Comparison of ENCODE assay signal across 11 cellular contexts in the genomic region with DNA sequence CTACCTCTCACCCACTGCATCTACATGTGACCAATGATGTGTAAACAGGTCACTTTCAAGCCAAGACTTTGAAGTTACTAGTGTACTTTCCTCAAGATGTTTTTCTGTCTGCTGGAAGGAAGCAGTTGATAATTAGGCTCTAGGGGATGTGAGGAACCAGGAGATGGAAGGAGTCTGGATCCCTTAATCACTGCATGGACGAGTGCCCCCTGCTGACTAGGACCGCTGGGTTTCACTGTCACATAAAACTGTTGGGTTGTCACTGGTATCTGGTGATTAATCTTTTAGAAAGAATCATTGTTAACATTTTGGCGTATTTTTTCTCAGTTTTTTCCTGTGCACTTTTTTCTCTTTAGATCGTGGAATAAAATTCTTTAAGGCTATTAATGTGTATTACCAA.
DNase-seq lines count a peak whose midpoint lies in the region; ATAC-seq, FAIRE-seq and TF ChIP-seq lines count a peak whose summit lies in the region.
"Had no signal": no experiment of that assay in that cellular context is flagged by ENCODE, and none has a peak within 500 bp of the region (broad histone marks: within the 10 kb centered on the region; RNA-seq: fewer than 3 reads in every experiment).

No MANE protein-coding gene starts in this region.

- no peaks in the 10 kb centered on the region for H3K4me1 ChIP-seq in A549
- H3K4me1 ChIP-seq: HAP-1 had no signal

- no peak for TF ChIP-seq EP300 in A549 (IDR thresholded peaks at IDR 0.05)

- ATAC-seq in A549 (peak; percentile 47 to 67; a peak in 2 of 6 replicates), SK-N-SH treated with all-trans-retinoic acid at 6 μM for 48 hours (peak; percentile 54), HG03025 (IDR thresholded peaks at IDR 0.05; ENCODE audit: low FRiP score, unreplicated experiment) (no peak)
- ATAC-seq: activated T-cell treated with anti-CD3 and anti-CD28 coated beads, Interleukin-2, amount 50 U/mL, for 4 hours had no signal

- no peak overlapping the region for H3K4me2 ChIP-seq in A549

- H3K9me3 ChIP-seq in A549 = no peaks in the 10 kb centered on the region
- H3K9me3 ChIP-seq: HAP-1 had no signal

- no peak for TF ChIP-seq POLR2A in A549 (IDR thresholded peaks at IDR 0.05; ENCODE audit: low read length)

- intact Hi-C loops in head of caudate nucleus (cut with DNase I) = no loop called here

- H3K4me3 ChIP-seq in A549 = no peak overlapping the region
- H3K4me3 ChIP-seq: HAP-1 had no signal

- peak; percentile 20; the same call in 1 of the 3 replicates for TF ChIP-seq CTCF in A549 (IDR thresholded peaks at IDR 0.05)
- peak; percentile 35; the same call in 2 of the 3 replicates for TF ChIP-seq CTCF in GM12872 (IDR thresholded peaks at IDR 0.05; ENCODE audit: insufficient read depth, low read depth, low read length)

- CTCF ChIA-PET in A549 (lab: Yijun Ruan, JAX) = interaction anchor here (0.5 to 2.4 kb wide), 2 partner anchors 15 to 374 kb away, joined by 4 to 6 read pairs; no protein-coding TSS in a partner anchor

- H3K27ac ChIP-seq in A549 = no peak overlapping the region

- FAIRE-seq in A549 (lab: Jason Lieb, UNC) = no peak
- FAIRE-seq: G401.6 had no signal

- peak; percentile 24 to 49; a peak in 3 of 5 replicates for TF ChIP-seq RAD21 in A549 (conservative IDR thresholded peaks at IDR 0.05 in 1 of 2, IDR thresholded peaks at IDR 0.05 in 1 of 2)

- WGBS in A549 (ENCODE audit: missing lambda C conversion rate) = 16% methylated on average over 4 of the region's 4 CpGs

- POLR2A ChIA-PET in A549 (lab: Yijun Ruan, JAX) = no interaction called here

- DNase-seq in A549 (ENCODE audit: low read depth in 1 of 2, low spot score in 1 of 2) (peak in 1 of 2 experiments; percentile 29), head of caudate nucleus (peak in 39 of 42 donors; percentile 16 to 88 (median 55)), cerebellar nuclear complex (lab: John Stamatoyannopoulos, UW) (no peak), NCI-H1105 (lab: John Stamatoyannopoulos, UW) (no peak), NCI-H1436 (lab: John Stamatoyannopoulos, UW) (no peak)
- DNase-seq: activated T-cell treated with anti-CD3 and anti-CD28 coated beads, Interleukin-2, amount 50 U/mL, for 4 hours had no signal

TF ChIP-seq in A549, 52 proteins besides CTCF, POLR2A, EP300 and RAD21:
- TF ChIP-seq, protein P1, sequence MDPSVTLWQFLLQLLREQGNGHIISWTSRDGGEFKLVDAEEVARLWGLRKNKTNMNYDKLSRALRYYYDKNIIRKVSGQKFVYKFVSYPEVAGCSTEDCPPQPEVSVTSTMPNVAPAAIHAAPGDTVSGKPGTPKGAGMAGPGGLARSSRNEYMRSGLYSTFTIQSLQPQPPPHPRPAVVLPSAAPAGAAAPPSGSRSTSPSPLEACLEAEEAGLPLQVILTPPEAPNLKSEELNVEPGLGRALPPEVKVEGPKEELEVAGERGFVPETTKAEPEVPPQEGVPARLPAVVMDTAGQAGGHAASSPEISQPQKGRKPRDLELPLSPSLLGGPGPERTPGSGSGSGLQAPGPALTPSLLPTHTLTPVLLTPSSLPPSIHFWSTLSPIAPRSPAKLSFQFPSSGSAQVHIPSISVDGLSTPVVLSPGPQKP (IDR thresholded peaks at IDR 0.05; ENCODE audit: low read depth, low read length) = no peak
- 0 out of 3 replicates have a peak, but pooled peaks have one; percentile 21 for TF ChIP-seq SMC3 (IDR thresholded peaks at IDR 0.05)

TF ChIP-seq in SK-N-SH treated with all-trans-retinoic acid at 6 μM for 48 hours, 23 proteins besides CTCF, POLR2A, EP300 and RAD21:
- TF ChIP-seq, protein P2, sequence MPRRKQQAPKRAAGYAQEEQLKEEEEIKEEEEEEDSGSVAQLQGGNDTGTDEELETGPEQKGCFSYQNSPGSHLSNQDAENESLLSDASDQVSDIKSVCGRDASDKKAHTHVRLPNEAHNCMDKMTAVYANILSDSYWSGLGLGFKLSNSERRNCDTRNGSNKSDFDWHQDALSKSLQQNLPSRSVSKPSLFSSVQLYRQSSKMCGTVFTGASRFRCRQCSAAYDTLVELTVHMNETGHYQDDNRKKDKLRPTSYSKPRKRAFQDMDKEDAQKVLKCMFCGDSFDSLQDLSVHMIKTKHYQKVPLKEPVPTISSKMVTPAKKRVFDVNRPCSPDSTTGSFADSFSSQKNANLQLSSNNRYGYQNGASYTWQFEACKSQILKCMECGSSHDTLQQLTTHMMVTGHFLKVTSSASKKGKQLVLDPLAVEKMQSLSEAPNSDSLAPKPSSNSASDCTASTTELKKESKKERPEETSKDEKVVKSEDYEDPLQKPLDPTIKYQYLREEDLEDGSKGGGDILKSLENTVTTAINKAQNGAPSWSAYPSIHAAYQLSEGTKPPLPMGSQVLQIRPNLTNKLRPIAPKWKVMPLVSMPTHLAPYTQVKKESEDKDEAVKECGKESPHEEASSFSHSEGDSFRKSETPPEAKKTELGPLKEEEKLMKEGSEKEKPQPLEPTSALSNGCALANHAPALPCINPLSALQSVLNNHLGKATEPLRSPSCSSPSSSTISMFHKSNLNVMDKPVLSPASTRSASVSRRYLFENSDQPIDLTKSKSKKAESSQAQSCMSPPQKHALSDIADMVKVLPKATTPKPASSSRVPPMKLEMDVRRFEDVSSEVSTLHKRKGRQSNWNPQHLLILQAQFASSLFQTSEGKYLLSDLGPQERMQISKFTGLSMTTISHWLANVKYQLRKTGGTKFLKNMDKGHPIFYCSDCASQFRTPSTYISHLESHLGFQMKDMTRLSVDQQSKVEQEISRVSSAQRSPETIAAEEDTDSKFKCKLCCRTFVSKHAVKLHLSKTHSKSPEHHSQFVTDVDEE (CRISPR knock-in tag; IDR thresholded peaks at IDR 0.05) = no peak
- no peak for TF ChIP-seq TCF4 (CRISPR knock-in tag; IDR thresholded peaks at IDR 0.05; ENCODE audit: borderline replicate concordance)
- no peak for TF ChIP-seq PPARA (CRISPR knock-in tag; IDR thresholded peaks at IDR 0.05; ENCODE audit: borderline replicate concordance)
- TF ChIP-seq ZNF70 (CRISPR knock-in tag; IDR thresholded peaks at IDR 0.05) = no peak
- TF ChIP-seq, protein P3, sequence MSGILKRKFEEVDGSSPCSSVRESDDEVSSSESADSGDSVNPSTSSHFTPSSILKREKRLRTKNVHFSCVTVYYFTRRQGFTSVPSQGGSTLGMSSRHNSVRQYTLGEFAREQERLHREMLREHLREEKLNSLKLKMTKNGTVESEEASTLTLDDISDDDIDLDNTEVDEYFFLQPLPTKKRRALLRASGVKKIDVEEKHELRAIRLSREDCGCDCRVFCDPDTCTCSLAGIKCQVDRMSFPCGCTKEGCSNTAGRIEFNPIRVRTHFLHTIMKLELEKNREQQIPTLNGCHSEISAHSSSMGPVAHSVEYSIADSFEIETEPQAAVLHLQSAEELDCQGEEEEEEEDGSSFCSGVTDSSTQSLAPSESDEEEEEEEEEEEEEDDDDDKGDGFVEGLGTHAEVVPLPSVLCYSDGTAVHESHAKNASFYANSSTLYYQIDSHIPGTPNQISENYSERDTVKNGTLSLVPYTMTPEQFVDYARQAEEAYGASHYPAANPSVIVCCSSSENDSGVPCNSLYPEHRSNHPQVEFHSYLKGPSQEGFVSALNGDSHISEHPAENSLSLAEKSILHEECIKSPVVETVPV (CRISPR knock-in tag; IDR thresholded peaks at IDR 0.05) = no peak
- TF ChIP-seq TOX (CRISPR knock-in tag; IDR thresholded peaks at IDR 0.05; ENCODE audit: borderline replicate concordance) = no peak
- TF ChIP-seq, protein P4, sequence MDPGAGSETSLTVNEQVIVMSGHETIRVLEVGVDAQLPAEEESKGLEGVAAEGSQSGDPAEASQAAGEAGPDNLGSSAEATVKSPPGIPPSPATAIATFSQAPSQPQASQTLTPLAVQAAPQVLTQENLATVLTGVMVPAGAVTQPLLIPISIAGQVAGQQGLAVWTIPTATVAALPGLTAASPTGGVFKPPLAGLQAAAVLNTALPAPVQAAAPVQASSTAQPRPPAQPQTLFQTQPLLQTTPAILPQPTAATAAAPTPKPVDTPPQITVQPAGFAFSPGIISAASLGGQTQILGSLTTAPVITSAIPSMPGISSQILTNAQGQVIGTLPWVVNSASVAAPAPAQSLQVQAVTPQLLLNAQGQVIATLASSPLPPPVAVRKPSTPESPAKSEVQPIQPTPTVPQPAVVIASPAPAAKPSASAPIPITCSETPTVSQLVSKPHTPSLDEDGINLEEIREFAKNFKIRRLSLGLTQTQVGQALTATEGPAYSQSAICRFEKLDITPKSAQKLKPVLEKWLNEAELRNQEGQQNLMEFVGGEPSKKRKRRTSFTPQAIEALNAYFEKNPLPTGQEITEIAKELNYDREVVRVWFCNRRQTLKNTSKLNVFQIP (CRISPR knock-in tag; IDR thresholded peaks at IDR 0.05; ENCODE audit: borderline replicate concordance, low read depth) = no peak
- no peak for TF ChIP-seq ZFP3 (CRISPR knock-in tag; IDR thresholded peaks at IDR 0.05)
- TF ChIP-seq ZFP30 (CRISPR knock-in tag; IDR thresholded peaks at IDR 0.05) = no peak
- TF ChIP-seq, protein P5, sequence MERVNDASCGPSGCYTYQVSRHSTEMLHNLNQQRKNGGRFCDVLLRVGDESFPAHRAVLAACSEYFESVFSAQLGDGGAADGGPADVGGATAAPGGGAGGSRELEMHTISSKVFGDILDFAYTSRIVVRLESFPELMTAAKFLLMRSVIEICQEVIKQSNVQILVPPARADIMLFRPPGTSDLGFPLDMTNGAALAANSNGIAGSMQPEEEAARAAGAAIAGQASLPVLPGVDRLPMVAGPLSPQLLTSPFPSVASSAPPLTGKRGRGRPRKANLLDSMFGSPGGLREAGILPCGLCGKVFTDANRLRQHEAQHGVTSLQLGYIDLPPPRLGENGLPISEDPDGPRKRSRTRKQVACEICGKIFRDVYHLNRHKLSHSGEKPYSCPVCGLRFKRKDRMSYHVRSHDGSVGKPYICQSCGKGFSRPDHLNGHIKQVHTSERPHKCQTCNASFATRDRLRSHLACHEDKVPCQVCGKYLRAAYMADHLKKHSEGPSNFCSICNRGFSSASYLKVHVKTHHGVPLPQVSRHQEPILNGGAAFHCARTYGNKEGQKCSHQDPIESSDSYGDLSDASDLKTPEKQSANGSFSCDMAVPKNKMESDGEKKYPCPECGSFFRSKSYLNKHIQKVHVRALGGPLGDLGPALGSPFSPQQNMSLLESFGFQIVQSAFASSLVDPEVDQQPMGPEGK (CRISPR knock-in tag; IDR thresholded peaks at IDR 0.05; ENCODE audit: borderline replicate concordance) = no peak
- no peak for TF ChIP-seq GLIS3 (CRISPR knock-in tag; IDR thresholded peaks at IDR 0.05)
- TF ChIP-seq ARNTL (CRISPR knock-in tag; IDR thresholded peaks at IDR 0.05; ENCODE audit: borderline replicate concordance, low read depth) = no peak

Comparison
In these comparisons a context has a peak if more than half of its experiments do, and no peak if none do; other contexts are left out.
1. DNase-seq: peak in head of caudate nucleus (39 of 42); none in cerebellar nuclear complex (0 of 2), NCI-H1105 (single experiment) and NCI-H1436 (single experiment).